ENCODE assay signal across 10 cellular contexts in genomic region chr17:67520916-67521772, GRCh38.
DNase-seq lines count a peak whose midpoint lies in the region; ATAC-seq lines count a peak whose summit lies in the region.
"Had no signal": no experiment of that assay in that cellular context is flagged by ENCODE, and none has a peak within 500 bp of the region (broad histone marks: within the 10 kb centered on the region; RNA-seq: fewer than 3 reads in every experiment).

No MANE protein-coding gene starts in this region.

- peaks cover 63% of the 10 kb centered on the region for H3K4me1 Mint-ChIP-seq in stimulated activated naive CD8-positive, alpha-beta T cell treated with anti-CD3 and anti-CD28 coated beads, Interleukin-15, amount 100 ng/mL, for 72 hours

- H3K4me3 ChIP-seq in HAP-1 = no peak overlapping the region

- no peaks in the 10 kb centered on the region for H3K27me3 Mint-ChIP-seq in stimulated activated naive CD8-positive, alpha-beta T cell treated with anti-CD3 and anti-CD28 coated beads, Interleukin-15, amount 100 ng/mL, for 72 hours

- no peaks in the 10 kb centered on the region for H3K36me3 ChIP-seq in HAP-1 (replicated peaks)

- H3K9me3 Mint-ChIP-seq in stimulated activated naive CD8-positive, alpha-beta T cell treated with anti-CD3 and anti-CD28 coated beads, Interleukin-15, amount 100 ng/mL, for 72 hours = peaks cover 10 to 12% of the 10 kb centered on the region in 2 donors

- in situ Hi-C loops in HAP-1 (cut with MboI; ENCODE audit: low sequenced_read_pairs) = no loop called here

- DNase-seq in stimulated activated naive CD8-positive, alpha-beta T cell treated with anti-CD3 and anti-CD28 coated beads, Interleukin-15, Interleukin-2, amounts not matched to agents 100 U/mL and 50 U/mL, for 24 hours = no peak
- DNase-seq in stimulated activated naive CD8-positive, alpha-beta T cell treated with anti-CD3 and anti-CD28 coated beads, Interleukin-15, amount 100 ng/mL, for 72 hours = no peak
- DNase-seq in NCI-H524 treated with DMSO at 0.1 percent for 48 hours (lab: John Stamatoyannopoulos, UW) (peak; percentile 32), left kidney (ENCODE audit: low read depth, low spot score) (peak; percentile 39), HAP-1 (ENCODE audit: low spot score in 2 of 2) (no peak), DMS114 treated with DMSO at 0.1 percent for 48 hours (lab: John Stamatoyannopoulos, UW; ENCODE audit: unreplicated experiment) (no peak), ureter (ENCODE audit: low spot score) (no peak)
- DNase-seq: activated CD4-positive, alpha-beta T cell treated with anti-CD3 and anti-CD28 coated beads for 48 hours; kidney had no signal

- peak; percentile 19 for ATAC-seq in stimulated activated naive CD8-positive, alpha-beta T cell treated with anti-CD3 and anti-CD28 coated beads, Interleukin-15, Interleukin-2, amounts not matched to agents 100 U/mL and 50 U/mL, for 24 hours
- ATAC-seq in stimulated activated naive CD8-positive, alpha-beta T cell treated with anti-CD3 and anti-CD28 coated beads, Interleukin-15, amount 100 ng/mL, for 72 hours = no peak
- no peak for ATAC-seq in HG02623 (IDR thresholded peaks at IDR 0.05; ENCODE audit: unreplicated experiment)

- H3K4me3 Mint-ChIP-seq in stimulated activated naive CD8-positive, alpha-beta T cell treated with anti-CD3 and anti-CD28 coated beads, Interleukin-15, amount 100 ng/mL, for 72 hours = peak overlapping the region in 1 of 2 donors; percentile 63

- peaks cover 3% of the 10 kb centered on the region; the same call in 1 of the 2 replicates for H3K4me1 ChIP-seq in HAP-1

- H3K27me3 ChIP-seq in HAP-1 (ENCODE audit: low read depth) = no peaks in the 10 kb centered on the region

- H3K27ac Mint-ChIP-seq in stimulated activated naive CD8-positive, alpha-beta T cell treated with anti-CD3 and anti-CD28 coated beads, Interleukin-15, amount 100 ng/mL, for 72 hours = no peak overlapping the region

- H3K9me3 ChIP-seq in HAP-1 = peaks cover 6% of the 10 kb centered on the region; the same call in 1 of the 2 replicates

Comparison
In these comparisons a context has a peak if more than half of its experiments do, and no peak if none do; other contexts are left out.
1. DNase-seq: peak in NCI-H524 treated with DMSO at 0.1 percent for 48 hours (single experiment) and left kidney (single experiment); none in stimulated activated naive CD8-positive, alpha-beta T cell treated with anti-CD3 and anti-CD28 coated beads, Interleukin-15, Interleukin-2, amounts not matched to agents 100 U/mL and 50 U/mL, for 24 hours (single experiment), stimulated activated naive CD8-positive, alpha-beta T cell treated with anti-CD3 and anti-CD28 coated beads, Interleukin-15, amount 100 ng/mL, for 72 hours (0 of 2), HAP-1 (0 of 2), DMS114 treated with DMSO at 0.1 percent for 48 hours (single experiment) and ureter (single experiment).